In genomic region chr14:73339206-73339605, GRCh38 we compare ENCODE assay signal across 2 cellular contexts.
TF ChIP-seq lines count a peak whose summit lies in the region.

No MANE protein-coding gene starts in this region.

TF ChIP-seq in K562, 482 proteins besides CTCF, POLR2A, EP300 and RAD21 (continued from another document):
- TF ChIP-seq ZNF518B (CRISPR knock-in tag; IDR thresholded peaks at IDR 0.05) (no peak), MECOM (CRISPR knock-in tag; IDR thresholded peaks at IDR 0.05) (no peak), HDAC8 (tag; IDR thresholded peaks at IDR 0.05) (no peak), KDM5B (IDR thresholded peaks at IDR 0.05; ENCODE audit: insufficient replicate concordance, low read depth, low read length) (no peak), JUND (IDR thresholded peaks at IDR 0.05; ENCODE audit: borderline replicate concordance, low read depth, low read length) (no peak), JUND (tag; IDR thresholded peaks at IDR 0.05; ENCODE audit: borderline replicate concordance, low read depth, low read length) (no peak), CCAR2 (IDR thresholded peaks at IDR 0.05; ENCODE audit: low read depth, low read length) (no peak), ZNF143 (CRISPR knock-in tag; IDR thresholded peaks at IDR 0.05) (no peak), HIVEP1 (CRISPR knock-in tag; IDR thresholded peaks at IDR 0.05) (no peak), ZNF24 (IDR thresholded peaks at IDR 0.05) (no peak)
TF ChIP-seq in K562: peak in this region for 0.

TF ChIP-seq in SK-N-SH treated with all-trans-retinoic acid at 6 μM for 48 hours, 23 proteins besides CTCF, POLR2A, EP300 and RAD21 (continued from another document):
- no peak for TF ChIP-seq POU6F1 (CRISPR knock-in tag; IDR thresholded peaks at IDR 0.05; ENCODE audit: borderline replicate concordance, low read depth)
- TF ChIP-seq CSRNP3 (CRISPR knock-in tag; IDR thresholded peaks at IDR 0.05) = no peak
- no peak for TF ChIP-seq ZNF70 (CRISPR knock-in tag; IDR thresholded peaks at IDR 0.05)
- TF ChIP-seq ZNF565 (CRISPR knock-in tag; conservative IDR thresholded peaks at IDR 0.05; ENCODE audit: low read depth) = no peak
- TF ChIP-seq GLIS3 (CRISPR knock-in tag; IDR thresholded peaks at IDR 0.05) = no peak
- no peak for TF ChIP-seq CREB5 (CRISPR knock-in tag; IDR thresholded peaks at IDR 0.05; ENCODE audit: low read depth)
- TF ChIP-seq ZFP30 (CRISPR knock-in tag; IDR thresholded peaks at IDR 0.05) = no peak
- no peak for TF ChIP-seq RARB (CRISPR knock-in tag; IDR thresholded peaks at IDR 0.05)
- TF ChIP-seq ARNTL (CRISPR knock-in tag; IDR thresholded peaks at IDR 0.05; ENCODE audit: borderline replicate concordance, low read depth) = no peak
- TF ChIP-seq ZC3H10 (CRISPR knock-in tag; IDR thresholded peaks at IDR 0.05) = no peak
TF ChIP-seq in SK-N-SH treated with all-trans-retinoic acid at 6 μM for 48 hours: peak in this region for 0.
